Comparison of ENCODE assay signal across 8 cellular contexts in genomic region chr1:53325326-53326087, GRCh38. TPM values are rescaled to one million over a fixed set of nuclear protein-coding genes. Genes with fewer than 3 reads are reported as not detected.
DNase-seq lines count a peak whose midpoint lies in the region; ATAC-seq and TF ChIP-seq lines count a peak whose summit lies in the region.

No MANE protein-coding gene starts in this region.

- POLR2A ChIA-PET in HCT116 (lab: Charles Lee) = no interaction called here
- POLR2A ChIA-PET in WTC11 (lab: Charles Lee) = no interaction called here

- H4K20me1 ChIP-seq in HCT116 (ENCODE audit: insufficient read depth) = no peaks in the 10 kb centered on the region

- TF ChIP-seq POLR2A in HCT116 (IDR thresholded peaks at IDR 0.05; ENCODE audit: borderline replicate concordance, extremely low read depth, insufficient read depth, insufficient read length) (no peak), heart left ventricle (IDR thresholded peaks at IDR 0.05) (no peak)

- peak overlapping the region; percentile 88 for H3K27ac ChIP-seq in HCT116 (ENCODE audit: low read depth, low read length)
- peak overlapping the region in 9 of 12 donors; percentile 5 to 72 (median 41) for H3K27ac ChIP-seq in heart left ventricle

- no peaks in the 10 kb centered on the region for H3K27me3 ChIP-seq in HCT116 (ENCODE audit: insufficient read depth, low read length)
- H3K27me3 ChIP-seq in heart left ventricle = peaks cover 0 to 4% (median 0%) of the 10 kb centered on the region in 9 donors
- no peaks in the 10 kb centered on the region for H3K27me3 ChIP-seq in skeletal muscle satellite cell (ENCODE audit: control insufficient read depth, insufficient read depth, low read length)

- H3K9ac ChIP-seq in HCT116 (ENCODE audit: low read length) (peak overlapping the region; percentile 97), skeletal muscle satellite cell (ENCODE audit: low read depth, low read length) (peak overlapping the region; percentile 75)

- CTCF ChIA-PET in HCT116 (lab: Charles Lee) (no interaction called here), WTC11 (lab: Charles Lee) (interaction anchor here (0.9 to 2.2 kb wide), 2 partner anchors 37 to 68 kb away, joined by 3 to 15 read pairs; no protein-coding TSS in a partner anchor)

- WGBS in heart left ventricle, 4 donors = 22 to 26% (median 24%) methylated on average over 24 to 26 of the region's 26 CpGs

- H3K4me2 ChIP-seq in HCT116 (ENCODE audit: low read length) (peak overlapping the region; percentile 98), skeletal muscle satellite cell (ENCODE audit: low read length) (peak overlapping the region; percentile 97)

- H3K9me3 ChIP-seq in HCT116 (ENCODE audit: control insufficient read depth in 1 of 2, insufficient read depth in 1 of 2, low read depth in 1 of 2, low read length in 2 of 2) (no peaks in the 10 kb centered on the region), heart left ventricle (no peaks in the 10 kb centered on the region), skeletal muscle satellite cell (replicated peaks; ENCODE audit: low read length) (no peaks in the 10 kb centered on the region)

- H2AFZ ChIP-seq in HCT116 (ENCODE audit: low read depth, low read length, poor library complexity, severe bottlenecking) = no peak overlapping the region

- ATAC-seq in HCT116 (no peak), WTC11 (no peak), heart left ventricle (peak in 1 of 4 donors; percentile 3), left lobe of liver (no peak), GM19452 (IDR thresholded peaks at IDR 0.05; ENCODE audit: unreplicated experiment) (no peak), GM18517 (IDR thresholded peaks at IDR 0.05; ENCODE audit: unreplicated experiment) (no peak)

- peak overlapping the region; percentile 88 for H3K4me3 Mint-ChIP-seq in WTC11

- peaks cover 4 to 41% of the 10 kb centered on the region in 2 experiments; a peak in 2 of 4 replicates for H3K36me3 ChIP-seq in HCT116 (ENCODE audit: control insufficient read depth in 1 of 2, insufficient read depth in 2 of 2, low read length in 2 of 2)
- no peaks in the 10 kb centered on the region for H3K36me3 ChIP-seq in heart left ventricle
- peaks cover 5% of the 10 kb centered on the region for H3K36me3 ChIP-seq in skeletal muscle satellite cell (ENCODE audit: insufficient read depth, low read length)

- RAD21 ChIA-PET in HCT116 (lab: Charles Lee; ENCODE audit: low non-redundant PET in 1 of 2, low total read pairs in 2 of 2, uncharacterized antibody in 2 of 2, unreplicated experiment in 2 of 2) = no interaction called here

- H3K4me3 ChIP-seq in HCT116 (replicated peaks in 1 of 2; ENCODE audit: low read depth in 1 of 2, low read length in 2 of 2) (peak overlapping the region; percentile 87 to 97), heart left ventricle (peak overlapping the region; percentile 55 to 93 (median 70)), skeletal muscle satellite cell (ENCODE audit: low read length) (peak overlapping the region; percentile 76)

- H3K9me2 ChIP-seq in HCT116 (ENCODE audit: insufficient read depth) = no peaks in the 10 kb centered on the region

- no peak for TF ChIP-seq RAD21 in HCT116 (IDR thresholded peaks at IDR 0.05; ENCODE audit: low read depth)

- no peak for DNase-seq in HCT116 (ENCODE audit: low read depth, low spot score)
- no peak for DNase-seq in WTC11 (ENCODE audit: low spot score)
- peak in 1 of 5 donors; percentile 60 for DNase-seq in heart left ventricle
- no peak for DNase-seq in left lobe of liver (ENCODE audit: low spot score)
- no peak for DNase-seq in COLO668 (lab: John Stamatoyannopoulos, UW; ENCODE audit: unreplicated experiment)

- H3K27ac Mint-ChIP-seq in WTC11 = peak overlapping the region; percentile 96

- TF ChIP-seq CTCF in HCT116 (IDR thresholded peaks at IDR 0.05 in 2 of 3, conservative IDR thresholded peaks at IDR 0.05 in 1 of 3; ENCODE audit: borderline replicate concordance in 1 of 3, insufficient read depth in 1 of 3, low read depth in 2 of 3, low read length in 2 of 3) (no peak), WTC11 (IDR thresholded peaks at IDR 0.05) (no peak), heart left ventricle (IDR thresholded peaks at IDR 0.05) (no peak)

- no peaks in the 10 kb centered on the region for H3K9me3 Mint-ChIP-seq in WTC11

- peaks cover 36% of the 10 kb centered on the region for H3K36me3 Mint-ChIP-seq in WTC11

- peaks cover 3% of the 10 kb centered on the region; the same call in 1 of the 2 replicates for H3K27me3 Mint-ChIP-seq in WTC11 (ENCODE audit: low read depth)

- intact Hi-C loops in HCT116 (cut with micrococcal nuclease) (loop anchor here (5.0 kb wide), 1 partner anchor 57 kb away; no protein-coding TSS in a partner anchor), heart left ventricle (cut with DNase I) (no loop called here)

- H3K79me2 ChIP-seq in HCT116 (ENCODE audit: insufficient read depth, low read length) = peaks cover 62% of the 10 kb centered on the region

- peaks cover 8 to 21% of the 10 kb centered on the region in 2 experiments for H3K4me1 ChIP-seq in HCT116 (ENCODE audit: control insufficient read depth in 1 of 2, insufficient read depth in 2 of 2, low read length in 2 of 2)
- peaks cover 0 to 34% (median 17%) of the 10 kb centered on the region in 12 donors for H3K4me1 ChIP-seq in heart left ventricle
- H3K4me1 ChIP-seq in skeletal muscle satellite cell (ENCODE audit: control insufficient read depth, insufficient read depth, low read length) = peaks cover 11% of the 10 kb centered on the region

- TSS peak; percentile 43 for BruUV-seq in HCT116 (replicated peaks; lab: Mats Ljungman, UMichigan)

- peaks cover 38% of the 10 kb centered on the region for H3K4me1 Mint-ChIP-seq in WTC11

TF ChIP-seq in HCT116, 20 proteins besides CTCF, POLR2A, EP300 and RAD21:
- no peak for TF ChIP-seq EGR1 (IDR thresholded peaks at IDR 0.05; ENCODE audit: low read depth)
- TF ChIP-seq SIN3A (IDR thresholded peaks at IDR 0.05; ENCODE audit: low read depth) = no peak
- TF ChIP-seq POLR2AphosphoS5 (IDR thresholded peaks at IDR 0.05; ENCODE audit: low read depth, low read length) = no peak

TF ChIP-seq in WTC11, 78 proteins besides CTCF, POLR2A, EP300 and RAD21:
- TF ChIP-seq ZNF138 (CRISPR knock-in tag; conservative IDR thresholded peaks at IDR 0.05) = no peak
- 0 out of 2 replicates have a peak, but pooled peaks have one; percentile 16 for TF ChIP-seq IRF1 (CRISPR knock-in tag; IDR thresholded peaks at IDR 0.05)
- no peak for TF ChIP-seq ZNF416 (CRISPR knock-in tag; IDR thresholded peaks at IDR 0.05)

RNA-seq across cellular contexts. Expression of gene LRP8, which starts 2.4 kb away (rescaled TPM):
- total RNA-seq in HCT116 (2021; ENCODE audit: unreplicated experiment) (56.3 TPM), WTC11 (2021) (61.9 to 69.5 TPM (median 66.6 TPM) in 3 replicates), heart left ventricle (1 to 10 TPM in 8 of 9 donors, under 1 TPM in 1; 0.75 to 8.0 (median 1.7) TPM), left lobe of liver (0.33 TPM)
- 46.3 and 55.5 TPM in 2 replicates for polyA plus RNA-seq in HCT116 (2012)
- 1 to 10 TPM in 1 of 2 donors, under 1 TPM in 1; 0.27 to 2.8 TPM for polyA plus RNA-seq in heart left ventricle
- 27.9 and 28.6 TPM in 2 replicates for total RNA-seq in skeletal muscle satellite cell (2012; rRNA removed)
